ENCODE assay signal across 1 cellular context in genomic region chr21:45102391-45102932, GRCh38.
TF ChIP-seq lines count a peak whose summit lies in the region.

No MANE protein-coding gene starts in this region.

TF ChIP-seq in H1, 55 proteins besides CTCF, POLR2A, EP300 and RAD21 (continued from another document):
- no peak for TF ChIP-seq CHD7 (IDR thresholded peaks at IDR 0.05; ENCODE audit: insufficient replicate concordance, low read length)
- TF ChIP-seq CEBPB (IDR thresholded peaks at IDR 0.05; ENCODE audit: low read depth, low read length): no peak
- no peak for TF ChIP-seq MAX (IDR thresholded peaks at IDR 0.05)
- no peak for TF ChIP-seq SP4 (IDR thresholded peaks at IDR 0.05; ENCODE audit: low read length)
- no peak for TF ChIP-seq BACH1 (IDR thresholded peaks at IDR 0.05; ENCODE audit: low read length)
- TF ChIP-seq EGR1 (IDR thresholded peaks at IDR 0.05; ENCODE audit: borderline replicate concordance, low read depth, low read length): no peak
- TF ChIP-seq YY1 (IDR thresholded peaks at IDR 0.05; ENCODE audit: low read depth, low read length): no peak
- no peak for TF ChIP-seq RBBP5 (IDR thresholded peaks at IDR 0.05; ENCODE audit: borderline replicate concordance, low read depth, low read length)
- no peak for TF ChIP-seq SIRT6 (IDR thresholded peaks at IDR 0.05; ENCODE audit: low read length)
- no peak for TF ChIP-seq CBX5 (IDR thresholded peaks at IDR 0.05; ENCODE audit: low read depth, low read length)
- no peak for TF ChIP-seq TAF7 (optimal IDR thresholded peaks at IDR 0.05; ENCODE audit: borderline replicate concordance, low read depth, low read length)
- no peak for TF ChIP-seq CHD2 (IDR thresholded peaks at IDR 0.05; ENCODE audit: low read length)
- no peak for TF ChIP-seq TCF12 (IDR thresholded peaks at IDR 0.05; ENCODE audit: low read depth, low read length)
